In genomic region chr12:19186722-19187661, GRCh38 we compare ENCODE assay signal across 8 cellular contexts. TPM values are rescaled to one million over a fixed set of nuclear protein-coding genes. Genes with fewer than 3 reads are reported as not detected.
A peak's percentile ranks its signal among the peaks of the same experiment; 100 is the strongest.
DNase-seq lines count a peak whose midpoint lies in the region; ATAC-seq and TF ChIP-seq lines count a peak whose summit lies in the region.

No MANE protein-coding gene starts in this region.

- H3K4me3 ChIP-seq in WERI-Rb-1 (ENCODE audit: low read depth, low read length) (no peak overlapping the region), cardiac muscle cell (no peak overlapping the region)

- H3K4me1 ChIP-seq in cardiac muscle cell (ENCODE audit: low read depth): peaks cover 66% of the 10 kb centered on the region

- no peaks in the 10 kb centered on the region for H3K27me3 ChIP-seq in WERI-Rb-1 (ENCODE audit: insufficient read depth, low read depth, severe bottlenecking)
- no peaks in the 10 kb centered on the region for H3K27me3 ChIP-seq in cardiac muscle cell

- no peak for ATAC-seq in HG03097 (IDR thresholded peaks at IDR 0.05; ENCODE audit: low FRiP score, unreplicated experiment)

- no peaks in the 10 kb centered on the region for H3K9me3 ChIP-seq in WERI-Rb-1 (ENCODE audit: severe bottlenecking)
- no peaks in the 10 kb centered on the region for H3K9me3 ChIP-seq in cardiac muscle cell (ENCODE audit: low read depth)

- H3K27ac ChIP-seq in WERI-Rb-1 (no peak overlapping the region), cardiac muscle cell (peak overlapping the region; percentile 48)

- DNase-seq in SIG-M5 treated with dmso at 0.1 percent for 504 hours (lab: John Stamatoyannopoulos, UW; ENCODE audit: unreplicated experiment): peak; percentile 32
- DNase-seq in SIG-M5 (lab: John Stamatoyannopoulos, UW): no peak
- DNase-seq in M059J (ENCODE audit: low read depth): peak; percentile 64
- peak; percentile 75 for DNase-seq in WERI-Rb-1
- peak; percentile 66 to 76 for DNase-seq in cardiac muscle cell (ENCODE audit: low read depth in 1 of 2, low spot score in 1 of 2)
- peak; percentile 35 for DNase-seq in smooth muscle cell of the brain vasculature (ENCODE audit: low read depth, low spot score)
- DNase-seq in HK-2 (ENCODE audit: unreplicated experiment): no peak

- TF ChIP-seq CTCF in WERI-Rb-1 (IDR thresholded peaks at IDR 0.05; ENCODE audit: low read depth, low read length): no peak
- TF ChIP-seq CTCF in cardiac muscle cell (IDR thresholded peaks at IDR 0.05; ENCODE audit: low read depth, low read length): peak; percentile 55

- no peaks in the 10 kb centered on the region for H3K36me3 ChIP-seq in WERI-Rb-1
- no peaks in the 10 kb centered on the region for H3K36me3 ChIP-seq in cardiac muscle cell

RNA-seq across cellular contexts. Expression of gene PLEKHA5, which starts 57.5 kb away (rescaled TPM):
- 17.3 and 19.6 TPM in 2 replicates for total RNA-seq in M059J (2014; rRNA removed; shearing (Covaris generic))
- 53.7 and 88.4 TPM in 2 replicates for total RNA-seq in cardiac muscle cell
- 103 and 127 TPM in 2 replicates for polyA plus RNA-seq in cardiac muscle cell

Comparison
In these comparisons a context has a peak if more than half of its experiments do, and no peak if none do; other contexts are left out.
1. DNase-seq: peak in SIG-M5 treated with dmso at 0.1 percent for 504 hours (single experiment), M059J (single experiment), WERI-Rb-1 (single experiment), cardiac muscle cell (2 of 2) and smooth muscle cell of the brain vasculature (single experiment); none in SIG-M5 (single experiment) and HK-2 (single experiment).